ENCODE assay signal across 17 cellular contexts in the genomic region with DNA sequence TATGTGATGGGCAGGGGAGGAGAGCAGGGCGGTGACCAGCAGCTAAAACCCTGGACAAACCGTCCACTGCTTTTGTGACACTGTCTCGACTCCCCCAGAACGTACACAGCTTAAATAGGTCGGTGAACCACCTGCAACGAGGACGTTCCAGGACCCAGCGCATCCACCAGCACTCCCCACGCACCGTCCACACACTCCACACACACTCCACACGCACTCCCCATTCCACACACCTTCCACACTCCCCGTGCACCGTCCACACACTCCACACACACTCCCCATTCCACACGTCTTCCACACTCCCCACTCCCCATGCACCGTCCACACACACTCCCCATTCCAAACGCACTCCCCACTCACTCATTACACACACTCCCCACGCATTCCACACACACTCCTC. TPM values are rescaled to one million over a fixed set of nuclear protein-coding genes. Genes with fewer than 3 reads are reported as not detected.
DNase-seq lines count a peak whose midpoint lies in the region; ATAC-seq and TF ChIP-seq lines count a peak whose summit lies in the region.
"Had no signal": no experiment of that assay in that cellular context is flagged by ENCODE, and none has a peak within 500 bp of the region (broad histone marks: within the 10 kb centered on the region; RNA-seq: fewer than 3 reads in every experiment).

No MANE protein-coding gene starts in this region.

- TF ChIP-seq CTCF in HEK293 (tag by site-specific recombination; IDR thresholded peaks at IDR 0.05) (no peak), lower lobe of right lung (IDR thresholded peaks at IDR 0.05) (no peak), PC-9 (conservative IDR thresholded peaks at IDR 0.05) (no peak)

- H3K27ac Mint-ChIP-seq in T-helper 17 cell, result no peak overlapping the region
- H3K27ac Mint-ChIP-seq: CD8-positive, alpha-beta memory T cell had no signal

- no peak for ATAC-seq in Right ventricle myocardium superior (ENCODE audit: poor library complexity)
- no peak for ATAC-seq in left cardiac atrium
- ATAC-seq in T-helper 17 cell, result peak; percentile 8
- ATAC-seq in lower lobe of right lung, result no peak

- CTCF ChIA-PET in HEK293 (lab: Yijun Ruan, JAX) (no interaction called here), PC-9 (lab: Charles Lee) (no interaction called here)

- H3K9me3 ChIP-seq in HEK293 (ENCODE audit: control insufficient read depth, insufficient read depth, low read depth, low read length), result no peaks in the 10 kb centered on the region
- no peaks in the 10 kb centered on the region for H3K9me3 ChIP-seq in T-helper 17 cell (ENCODE audit: control insufficient read depth, low read length, poor library complexity, severe bottlenecking)
- no peaks in the 10 kb centered on the region for H3K9me3 ChIP-seq in lower lobe of right lung
- H3K9me3 ChIP-seq in PC-9 (ENCODE audit: insufficient read depth, low read depth), result no peaks in the 10 kb centered on the region
- H3K9me3 ChIP-seq: BLaER1, Caco-2, HAP-1 had no signal

- H3K27ac ChIP-seq in HEK293 (ENCODE audit: extremely low read depth, low read depth, low read length) (no peak overlapping the region), lower lobe of right lung (no peak overlapping the region), PC-9 (no peak overlapping the region)
- H3K27ac ChIP-seq: BLaER1 had no signal

- POLR2A ChIA-PET in HEK293 (lab: Yijun Ruan, JAX), result no interaction called here
- POLR2A ChIA-PET in PC-9 (lab: Charles Lee; ENCODE audit: unreplicated experiment), result no interaction called here

- DNase-seq in Right ventricle myocardium superior (peak; percentile 20), left cardiac atrium (no peak), T-helper 17 cell (no peak), lower lobe of right lung (peak; percentile 32), occipital lobe (lab: John Stamatoyannopoulos, UW) (no peak), amniotic stem cell (lab: John Stamatoyannopoulos, UW) (no peak), PC-9 (no peak)
- DNase-seq: 8988T; AML-193; Caco-2; CD8-positive, alpha-beta memory T cell; DND-41; GDM1; GOT3 had no signal

- no peaks in the 10 kb centered on the region for H3K79me2 ChIP-seq in PC-9 (ENCODE audit: low read depth)

- no peaks in the 10 kb centered on the region for H3K27me3 ChIP-seq in lower lobe of right lung (ENCODE audit: low read depth)
- no peaks in the 10 kb centered on the region for H3K27me3 ChIP-seq in PC-9 (ENCODE audit: insufficient read depth, low read depth)
- H3K27me3 ChIP-seq: BLaER1 had no signal

- H3K36me3 ChIP-seq in HEK293 (ENCODE audit: control insufficient read depth in 2 of 2, insufficient read depth in 1 of 2, low read length in 2 of 2) (no peaks in the 10 kb centered on the region), lower lobe of right lung (peaks cover 66% of the 10 kb centered on the region), PC-9 (ENCODE audit: low read depth) (no peaks in the 10 kb centered on the region)
- H3K36me3 ChIP-seq: HAP-1 had no signal

- peaks cover 8% of the 10 kb centered on the region for H3K4me1 Mint-ChIP-seq in T-helper 17 cell

- H3K27me3 Mint-ChIP-seq in T-helper 17 cell, result no peaks in the 10 kb centered on the region
- H3K27me3 Mint-ChIP-seq: CD8-positive, alpha-beta memory T cell had no signal

- no peak overlapping the region for H3K4me2 ChIP-seq in PC-9
- H3K4me2 ChIP-seq: BLaER1 had no signal

- BruUV-seq in PC-9 (replicated peaks; lab: Mats Ljungman, UMichigan), result no TSS peak

- H3K9me2 ChIP-seq in PC-9 (ENCODE audit: insufficient read depth), result no peaks in the 10 kb centered on the region

- H3K4me3 ChIP-seq in HEK293 (ENCODE audit: low read depth, low read length), result no peak overlapping the region
- H3K4me3 ChIP-seq in lower lobe of right lung, result no peak overlapping the region
- no peak overlapping the region for H3K4me3 ChIP-seq in PC-9
- H3K4me3 ChIP-seq: BLaER1, HAP-1 had no signal

- intact Hi-C loops in Right ventricle myocardium superior (cut with DNase I), result no loop called here
- intact Hi-C loops in left cardiac atrium (cut with DNase I), result no loop called here
- intact Hi-C loops in lower lobe of right lung (cut with DNase I), result no loop called here
- intact Hi-C loops in PC-9 (cut with micrococcal nuclease; ENCODE audit: unreplicated experiment), result no loop called here

- peaks cover 9% of the 10 kb centered on the region for H3F3A ChIP-seq in PC-9 (ENCODE audit: insufficient read depth, low read depth)

- H2AFZ ChIP-seq in PC-9, result no peak overlapping the region

- H3K4me3 Mint-ChIP-seq in T-helper 17 cell, result no peak overlapping the region
- H3K4me3 Mint-ChIP-seq: CD8-positive, alpha-beta memory T cell had no signal

- H3K4me1 ChIP-seq in HEK293 (ENCODE audit: control insufficient read depth, insufficient read depth, low read length) (no peaks in the 10 kb centered on the region), lower lobe of right lung (no peaks in the 10 kb centered on the region), PC-9 (replicated peaks; ENCODE audit: insufficient read depth) (0 out of 2 replicates have a peak, but pooled peaks cover 13% of the 10 kb centered on the region)
- H3K4me1 ChIP-seq: BLaER1, Caco-2, HAP-1 had no signal

- no peaks in the 10 kb centered on the region for H4K20me1 ChIP-seq in PC-9 (ENCODE audit: insufficient read depth)

- H3K36me3 Mint-ChIP-seq in T-helper 17 cell (ENCODE audit: low read depth), result peaks cover 3% of the 10 kb centered on the region

TF ChIP-seq in HEK293, 187 proteins besides CTCF, POLR2A, EP300 and RAD21:
- TF ChIP-seq, protein P1, sequence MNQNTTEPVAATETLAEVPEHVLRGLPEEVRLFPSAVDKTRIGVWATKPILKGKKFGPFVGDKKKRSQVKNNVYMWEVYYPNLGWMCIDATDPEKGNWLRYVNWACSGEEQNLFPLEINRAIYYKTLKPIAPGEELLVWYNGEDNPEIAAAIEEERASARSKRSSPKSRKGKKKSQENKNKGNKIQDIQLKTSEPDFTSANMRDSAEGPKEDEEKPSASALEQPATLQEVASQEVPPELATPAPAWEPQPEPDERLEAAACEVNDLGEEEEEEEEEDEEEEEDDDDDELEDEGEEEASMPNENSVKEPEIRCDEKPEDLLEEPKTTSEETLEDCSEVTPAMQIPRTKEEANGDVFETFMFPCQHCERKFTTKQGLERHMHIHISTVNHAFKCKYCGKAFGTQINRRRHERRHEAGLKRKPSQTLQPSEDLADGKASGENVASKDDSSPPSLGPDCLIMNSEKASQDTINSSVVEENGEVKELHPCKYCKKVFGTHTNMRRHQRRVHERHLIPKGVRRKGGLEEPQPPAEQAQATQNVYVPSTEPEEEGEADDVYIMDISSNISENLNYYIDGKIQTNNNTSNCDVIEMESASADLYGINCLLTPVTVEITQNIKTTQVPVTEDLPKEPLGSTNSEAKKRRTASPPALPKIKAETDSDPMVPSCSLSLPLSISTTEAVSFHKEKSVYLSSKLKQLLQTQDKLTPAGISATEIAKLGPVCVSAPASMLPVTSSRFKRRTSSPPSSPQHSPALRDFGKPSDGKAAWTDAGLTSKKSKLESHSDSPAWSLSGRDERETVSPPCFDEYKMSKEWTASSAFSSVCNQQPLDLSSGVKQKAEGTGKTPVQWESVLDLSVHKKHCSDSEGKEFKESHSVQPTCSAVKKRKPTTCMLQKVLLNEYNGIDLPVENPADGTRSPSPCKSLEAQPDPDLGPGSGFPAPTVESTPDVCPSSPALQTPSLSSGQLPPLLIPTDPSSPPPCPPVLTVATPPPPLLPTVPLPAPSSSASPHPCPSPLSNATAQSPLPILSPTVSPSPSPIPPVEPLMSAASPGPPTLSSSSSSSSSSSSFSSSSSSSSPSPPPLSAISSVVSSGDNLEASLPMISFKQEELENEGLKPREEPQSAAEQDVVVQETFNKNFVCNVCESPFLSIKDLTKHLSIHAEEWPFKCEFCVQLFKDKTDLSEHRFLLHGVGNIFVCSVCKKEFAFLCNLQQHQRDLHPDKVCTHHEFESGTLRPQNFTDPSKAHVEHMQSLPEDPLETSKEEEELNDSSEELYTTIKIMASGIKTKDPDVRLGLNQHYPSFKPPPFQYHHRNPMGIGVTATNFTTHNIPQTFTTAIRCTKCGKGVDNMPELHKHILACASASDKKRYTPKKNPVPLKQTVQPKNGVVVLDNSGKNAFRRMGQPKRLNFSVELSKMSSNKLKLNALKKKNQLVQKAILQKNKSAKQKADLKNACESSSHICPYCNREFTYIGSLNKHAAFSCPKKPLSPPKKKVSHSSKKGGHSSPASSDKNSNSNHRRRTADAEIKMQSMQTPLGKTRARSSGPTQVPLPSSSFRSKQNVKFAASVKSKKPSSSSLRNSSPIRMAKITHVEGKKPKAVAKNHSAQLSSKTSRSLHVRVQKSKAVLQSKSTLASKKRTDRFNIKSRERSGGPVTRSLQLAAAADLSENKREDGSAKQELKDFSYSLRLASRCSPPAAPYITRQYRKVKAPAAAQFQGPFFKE (tag by site-specific recombination; IDR thresholded peaks at IDR 0.05; ENCODE audit: borderline replicate concordance), result no peak
- TF ChIP-seq ZNF473 (tag by site-specific recombination; IDR thresholded peaks at IDR 0.05) (no peak), WT1 (tag by site-specific recombination; IDR thresholded peaks at IDR 0.05) (0 out of 2 replicates have a peak, but pooled peaks have one; percentile 24)

RNA-seq across cellular contexts. Expression of gene C13orf46, which starts 38.3 kb away (rescaled TPM):
- total RNA-seq in Right ventricle myocardium superior (0.32 TPM), left cardiac atrium (1 to 10 TPM in 1 of 2 donors, under 1 TPM in 1; 0.65 to 1.4 TPM), T-helper 17 cell (10 to 100 TPM; 18.6 to 22.6 TPM), lower lobe of right lung (14.0 TPM), occipital lobe (0.16 TPM), PC-9 (2021) (1.5 and 1.7 TPM in 2 replicates)
- total RNA-seq: Caco-2 had no signal

Comparison
In these comparisons a context has a peak if more than half of its experiments do, and no peak if none do; other contexts are left out.
1. DNase-seq: peak in Right ventricle myocardium superior (single experiment) and lower lobe of right lung (single experiment); none in left cardiac atrium (single experiment), T-helper 17 cell (0 of 3), occipital lobe (single experiment), amniotic stem cell (single experiment) and PC-9 (0 of 2).